In genomic region chr19:12733907-12734214, GRCh38 we compare ENCODE assay signal across 1 cellular context.
TF ChIP-seq lines count a peak whose summit lies in the region.

No MANE protein-coding gene starts in this region.

TF ChIP-seq in HCT116, 20 proteins besides CTCF, POLR2A, EP300 and RAD21 (continued from another document):
- TF ChIP-seq SP1 (IDR thresholded peaks at IDR 0.05; ENCODE audit: low read depth) (no peak), JUND (IDR thresholded peaks at IDR 0.05) (no peak), CEBPB (IDR thresholded peaks at IDR 0.05; ENCODE audit: low read depth) (no peak), SIN3A (IDR thresholded peaks at IDR 0.05; ENCODE audit: low read depth) (no peak)
